In genomic region chr2:53331667-53332066, GRCh38 we compare ENCODE assay signal across 22 cellular contexts.
"Had no signal": no experiment of that assay in that cellular context is flagged by ENCODE, and none has a peak within 500 bp of the region (broad histone marks: within the 10 kb centered on the region; RNA-seq: fewer than 3 reads in every experiment).

No MANE protein-coding gene starts in this region.

- FAIRE-seq: HTR-8/SVneo, RCC 7860 had no signal

- H3K9ac ChIP-seq: KMS-11 had no signal

- H3K4me3 ChIP-seq: SJSA1, SK-N-MC had no signal

- H3K9me3 ChIP-seq: SJSA1 had no signal

- H3K36me3 ChIP-seq: SJSA1 had no signal

- H3K27ac ChIP-seq: HL-60, KMS-11, SJSA1, SK-N-MC had no signal

- H3K4me2 ChIP-seq: KMS-11 had no signal

- DNase-seq: Kasumi-1, MM.1S, NCI-H1092 treated with DMSO at 0.1 percent for 48 hours, NCI-H1436, NCI-H187, NCI-H2029, NCI-H2081 treated with DMSO at 0.1 percent for 48 hours, NCI-H2171, NCI-H226, NCI-H446, NCI-H510A, NCI-H69, NCI-H774, Right ventricle myocardium superior, RPMI8226, SIG-M5 had no signal

- H3K27me3 ChIP-seq: SJSA1 had no signal

- H3K4me1 ChIP-seq: SJSA1 had no signal
